ENCODE assay signal across 11 cellular contexts in the genomic region with DNA sequence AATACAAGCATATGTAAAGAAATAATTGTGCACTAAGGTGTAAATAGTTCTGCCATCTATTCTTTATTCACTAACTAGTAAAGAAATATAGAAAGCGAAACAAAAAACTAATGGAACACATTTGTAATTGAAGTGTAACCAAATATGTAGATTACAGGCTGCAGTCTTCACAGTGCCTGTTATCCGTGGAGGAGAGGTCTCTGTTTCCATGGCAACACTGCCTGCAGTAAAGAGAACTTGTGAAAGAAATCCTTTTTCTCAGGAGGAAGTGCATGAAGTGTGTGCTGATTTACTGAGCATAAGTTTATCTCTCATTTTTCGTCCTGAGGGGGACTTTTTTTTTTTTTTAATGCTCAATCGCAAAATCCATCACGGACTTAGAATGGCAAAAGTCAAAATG.
DNase-seq lines count a peak whose midpoint lies in the region; ATAC-seq lines count a peak whose summit lies in the region.
"Had no signal": no experiment of that assay in that cellular context is flagged by ENCODE, and none has a peak within 500 bp of the region (broad histone marks: within the 10 kb centered on the region; RNA-seq: fewer than 3 reads in every experiment).

No MANE protein-coding gene starts in this region.

- ATAC-seq in GM18520 (IDR thresholded peaks at IDR 0.05; ENCODE audit: unreplicated experiment): peak; percentile 70
- no peak for ATAC-seq in GM21360 (IDR thresholded peaks at IDR 0.05; ENCODE audit: unreplicated experiment)
- ATAC-seq: effector memory CD8-positive, alpha-beta T cell had no signal

- DNase-seq in DMS79 (lab: John Stamatoyannopoulos, UW): peak; percentile 13
- DNase-seq in M059J (ENCODE audit: low read depth): peak; percentile 21
- peak; percentile 61 for DNase-seq in foreskin melanocyte
- DNase-seq in NCI-H2029 (lab: John Stamatoyannopoulos, UW): no peak
- no peak for DNase-seq in globus pallidus (ENCODE audit: low spot score)
- DNase-seq in GM19240 (ENCODE audit: insufficient read length, low spot score): no peak
- DNase-seq: activated effector memory CD4-positive, alpha-beta T cell treated with Interleukin-2 at 50 U/mL for 16 hours; effector memory CD8-positive, alpha-beta T cell; posterior cingulate gyrus had no signal

Comparison
In these comparisons a context has a peak if more than half of its experiments do, and no peak if none do; other contexts are left out.
1. DNase-seq: peak in DMS79 (single experiment), M059J (single experiment) and foreskin melanocyte (single experiment); none in NCI-H2029 (single experiment), globus pallidus (single experiment) and GM19240 (single experiment).